In genomic region chr16:30794634-30795033, GRCh38 we compare ENCODE assay signal across 1 cellular context.
TF ChIP-seq lines count a peak whose summit lies in the region.

No MANE protein-coding gene starts in this region.

TF ChIP-seq in HepG2, 621 proteins besides CTCF, POLR2A, EP300 and RAD21:
- 0 out of 2 replicates have a peak, but pooled peaks have one; percentile 24 for TF ChIP-seq ZNF263 (CRISPR knock-in tag; IDR thresholded peaks at IDR 0.05)
- TF ChIP-seq, protein P1, sequence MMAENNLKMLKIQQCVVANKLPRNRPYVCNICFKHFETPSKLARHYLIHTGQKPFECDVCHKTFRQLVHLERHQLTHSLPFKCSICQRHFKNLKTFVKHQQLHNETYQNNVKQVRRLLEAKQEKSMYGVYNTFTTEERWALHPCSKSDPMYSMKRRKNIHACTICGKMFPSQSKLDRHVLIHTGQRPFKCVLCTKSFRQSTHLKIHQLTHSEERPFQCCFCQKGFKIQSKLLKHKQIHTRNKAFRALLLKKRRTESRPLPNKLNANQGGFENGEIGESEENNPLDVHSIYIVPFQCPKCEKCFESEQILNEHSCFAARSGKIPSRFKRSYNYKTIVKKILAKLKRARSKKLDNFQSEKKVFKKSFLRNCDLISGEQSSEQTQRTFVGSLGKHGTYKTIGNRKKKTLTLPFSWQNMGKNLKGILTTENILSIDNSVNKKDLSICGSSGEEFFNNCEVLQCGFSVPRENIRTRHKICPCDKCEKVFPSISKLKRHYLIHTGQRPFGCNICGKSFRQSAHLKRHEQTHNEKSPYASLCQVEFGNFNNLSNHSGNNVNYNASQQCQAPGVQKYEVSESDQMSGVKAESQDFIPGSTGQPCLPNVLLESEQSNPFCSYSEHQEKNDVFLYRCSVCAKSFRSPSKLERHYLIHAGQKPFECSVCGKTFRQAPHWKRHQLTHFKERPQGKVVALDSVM (CRISPR knock-in tag; IDR thresholded peaks at IDR 0.05): peak; percentile 74; the same call in 1 of the 2 replicates
- TF ChIP-seq IRF9 (CRISPR knock-in tag; IDR thresholded peaks at IDR 0.05; ENCODE audit: borderline replicate concordance): no peak
- TF ChIP-seq, protein P2, sequence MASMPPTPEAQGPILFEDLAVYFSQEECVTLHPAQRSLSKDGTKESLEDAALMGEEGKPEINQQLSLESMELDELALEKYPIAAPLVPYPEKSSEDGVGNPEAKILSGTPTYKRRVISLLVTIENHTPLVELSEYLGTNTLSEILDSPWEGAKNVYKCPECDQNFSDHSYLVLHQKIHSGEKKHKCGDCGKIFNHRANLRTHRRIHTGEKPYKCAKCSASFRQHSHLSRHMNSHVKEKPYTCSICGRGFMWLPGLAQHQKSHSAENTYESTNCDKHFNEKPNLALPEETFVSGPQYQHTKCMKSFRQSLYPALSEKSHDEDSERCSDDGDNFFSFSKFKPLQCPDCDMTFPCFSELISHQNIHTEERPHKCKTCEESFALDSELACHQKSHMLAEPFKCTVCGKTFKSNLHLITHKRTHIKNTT (CRISPR knock-in tag; IDR thresholded peaks at IDR 0.05): no peak
- TF ChIP-seq ZNF274 (CRISPR knock-in tag; IDR thresholded peaks at IDR 0.05): no peak
- TF ChIP-seq ADNP (CRISPR knock-in tag; IDR thresholded peaks at IDR 0.05): no peak
- TF ChIP-seq MTF1 (CRISPR knock-in tag; IDR thresholded peaks at IDR 0.05): no peak
- no peak for TF ChIP-seq ZNF253 (CRISPR knock-in tag; IDR thresholded peaks at IDR 0.05; ENCODE audit: borderline replicate concordance)
- TF ChIP-seq SP2 (CRISPR knock-in tag; IDR thresholded peaks at IDR 0.05): no peak
- TF ChIP-seq ZNF121 (CRISPR knock-in tag; IDR thresholded peaks at IDR 0.05): no peak
- TF ChIP-seq ZNF607 (CRISPR knock-in tag; IDR thresholded peaks at IDR 0.05; ENCODE audit: borderline replicate concordance): no peak
- TF ChIP-seq ZNF343 (CRISPR knock-in tag; IDR thresholded peaks at IDR 0.05): no peak
TF ChIP-seq in HepG2: peak in this region for 2.
